ENCODE assay signal across 10 cellular contexts in genomic region chr13:24127116-24127631, GRCh38. TPM values are rescaled to one million over a fixed set of nuclear protein-coding genes. Genes with fewer than 3 reads are reported as not detected.
A peak's percentile ranks its signal among the peaks of the same experiment; 100 is the strongest.
DNase-seq lines count a peak whose midpoint lies in the region; ATAC-seq and TF ChIP-seq lines count a peak whose summit lies in the region.
"Had no signal": no experiment of that assay in that cellular context is flagged by ENCODE, and none has a peak within 500 bp of the region (broad histone marks: within the 10 kb centered on the region; RNA-seq: fewer than 3 reads in every experiment).

No MANE protein-coding gene starts in this region.

- no peak overlapping the region for H2BK5ac ChIP-seq in mesendoderm (ENCODE audit: low read length)

- H3K27me3 ChIP-seq in stomach (no peaks in the 10 kb centered on the region), mesendoderm (ENCODE audit: insufficient read depth, low read length, poor library complexity) (no peaks in the 10 kb centered on the region)

- peaks cover 60% of the 10 kb centered on the region for H3K27me3 Mint-ChIP-seq in activated T-cell treated with anti-CD3 and anti-CD28 coated beads, Interleukin-2, amount 50 U/mL, for 24 hours
- H3K27me3 Mint-ChIP-seq in activated T-cell treated with anti-CD3 and anti-CD28 coated beads, Interleukin-2, amount 50 U/mL, for 4 hours (ENCODE audit: low read depth): peaks cover 29% of the 10 kb centered on the region

- no peak overlapping the region for H4K8ac ChIP-seq in mesendoderm (ENCODE audit: low read depth, low read length)

- no peak overlapping the region for H2BK15ac ChIP-seq in mesendoderm (replicated peaks; ENCODE audit: low read depth)

- H3K4me3 ChIP-seq in stomach: no peak overlapping the region
- H3K4me3 ChIP-seq in mesendoderm (ENCODE audit: low read length): no peak overlapping the region

- H3K18ac ChIP-seq in mesendoderm (ENCODE audit: low read length): no peak overlapping the region

- TF ChIP-seq EP300 in stomach (IDR thresholded peaks at IDR 0.05): no peak

- H2BK120ac ChIP-seq in mesendoderm (ENCODE audit: low read depth, low read length): no peak overlapping the region

- no peak overlapping the region for H3K9ac ChIP-seq in mesendoderm (ENCODE audit: low read length)

- peak; percentile 33 for DNase-seq in activated T-cell treated with anti-CD3 and anti-CD28 coated beads, Interleukin-2, amount 50 U/mL, for 24 hours
- DNase-seq in activated T-cell treated with anti-CD3 and anti-CD28 coated beads for 4 hours (no peak), stomach (peak; percentile 48), DMS153 (lab: John Stamatoyannopoulos, UW) (no peak), mesendoderm (no peak), activated gamma-delta T cell (lab: John Stamatoyannopoulos, UW) (no peak)
- no peak for DNase-seq in activated T-cell treated with anti-CD3 and anti-CD28 coated beads, Interleukin-2, amount 50 U/mL, for 4 hours
- DNase-seq: CD4-positive, alpha-beta T cell; MM.1S had no signal

- H3K27ac ChIP-seq in stomach (peak overlapping the region in 1 of 5 donors; percentile 48), mesendoderm (ENCODE audit: low read depth, low read length) (no peak overlapping the region)

- H3K4ac ChIP-seq in mesendoderm (ENCODE audit: low read depth, low read length): no peak overlapping the region

- no peak for TF ChIP-seq POLR2A in stomach (IDR thresholded peaks at IDR 0.05)

- no peak overlapping the region for H3K4me2 ChIP-seq in mesendoderm (ENCODE audit: low read length)

- H3K9me3 Mint-ChIP-seq in activated T-cell treated with anti-CD3 and anti-CD28 coated beads, Interleukin-2, amount 50 U/mL, for 24 hours: peaks cover 12% of the 10 kb centered on the region
- H3K9me3 Mint-ChIP-seq in activated T-cell treated with anti-CD3 and anti-CD28 coated beads, Interleukin-2, amount 50 U/mL, for 4 hours: peaks cover 11% of the 10 kb centered on the region

- ATAC-seq in HG02943 (IDR thresholded peaks at IDR 0.05; ENCODE audit: low read depth, unreplicated experiment): peak; percentile 45
- peak; percentile 57 to 70 for ATAC-seq in activated T-cell treated with anti-CD3 and anti-CD28 coated beads, Interleukin-2, amount 50 U/mL, for 4 hours

- intact Hi-C loops in stomach (cut with DNase I; ENCODE audit: low total_unique reads): no loop called here

- H3K56ac ChIP-seq in mesendoderm (ENCODE audit: low read length): no peak overlapping the region

- no peaks in the 10 kb centered on the region for H3K36me3 ChIP-seq in stomach
- no peaks in the 10 kb centered on the region for H3K36me3 ChIP-seq in mesendoderm (ENCODE audit: control insufficient read depth, insufficient read depth, low read length)

- no peak overlapping the region for H3K27ac Mint-ChIP-seq in activated T-cell treated with anti-CD3 and anti-CD28 coated beads, Interleukin-2, amount 50 U/mL, for 24 hours
- H3K27ac Mint-ChIP-seq: CD4-positive, alpha-beta T cell had no signal

- H3K23ac ChIP-seq in mesendoderm (ENCODE audit: low read length): no peak overlapping the region

- no peaks in the 10 kb centered on the region for H3K79me1 ChIP-seq in mesendoderm (ENCODE audit: low read length)

- H3K4me3 Mint-ChIP-seq in activated T-cell treated with anti-CD3 and anti-CD28 coated beads, Interleukin-2, amount 50 U/mL, for 24 hours: no peak overlapping the region
- no peak overlapping the region for H3K4me3 Mint-ChIP-seq in activated T-cell treated with anti-CD3 and anti-CD28 coated beads, Interleukin-2, amount 50 U/mL, for 4 hours
- H3K4me3 Mint-ChIP-seq: CD4-positive, alpha-beta T cell had no signal

- H4K5ac ChIP-seq in mesendoderm (ENCODE audit: low read length): no peak overlapping the region

- no peaks in the 10 kb centered on the region for H3K79me2 ChIP-seq in mesendoderm (ENCODE audit: control insufficient read depth, insufficient read depth, low read length)

- WGBS in stomach, 5 donors: 31 to 56% (median 40%) methylated on average over 2 of the region's 2 CpGs
- WGBS in mesendoderm (ENCODE audit: extremely low coverage, insufficient coverage, low lambda C conversion rate): no CpG with 5 or more reads among the region's 2 CpGs

- peaks cover 17% of the 10 kb centered on the region for H3K4me1 Mint-ChIP-seq in activated T-cell treated with anti-CD3 and anti-CD28 coated beads, Interleukin-2, amount 50 U/mL, for 24 hours (ENCODE audit: low read depth)
- H3K4me1 Mint-ChIP-seq in activated T-cell treated with anti-CD3 and anti-CD28 coated beads, Interleukin-2, amount 50 U/mL, for 4 hours (ENCODE audit: low read depth): peaks cover 9% of the 10 kb centered on the region

- no peak overlapping the region for H2AK5ac ChIP-seq in mesendoderm (ENCODE audit: low read length)

- peaks cover 0 to 10% (median 4%) of the 10 kb centered on the region in 4 donors for H3K9me3 ChIP-seq in stomach

- H3K4me1 ChIP-seq in stomach: peaks cover 6 to 13% (median 12%) of the 10 kb centered on the region in 4 donors
- peaks cover 10% of the 10 kb centered on the region for H3K4me1 ChIP-seq in mesendoderm (ENCODE audit: control insufficient read depth, low read depth, low read length)

- no peak for TF ChIP-seq CTCF in stomach (IDR thresholded peaks at IDR 0.05)

- no peaks in the 10 kb centered on the region for H3K36me3 Mint-ChIP-seq in activated T-cell treated with anti-CD3 and anti-CD28 coated beads, Interleukin-2, amount 50 U/mL, for 24 hours (ENCODE audit: low read depth)
- no peaks in the 10 kb centered on the region for H3K36me3 Mint-ChIP-seq in activated T-cell treated with anti-CD3 and anti-CD28 coated beads, Interleukin-2, amount 50 U/mL, for 4 hours (ENCODE audit: insufficient read depth)

RNA-seq across cellular contexts. Expression of gene SPATA13, which starts 33.3 kb away (rescaled TPM):
- 10 to 100 TPM; 50.3 to 54.0 (median 52.8) TPM for total RNA-seq in activated T-cell treated with anti-CD3 and anti-CD28 coated beads, Interleukin-2, amount 50 U/mL, for 4 hours
- total RNA-seq in stomach: 100 to 1,000 TPM in 1 of 5 donors, 10 to 100 TPM in 4; 46.7 to 156 (median 71.6) TPM
- 10 to 100 TPM in 2 of 3 donors, 1 to 10 TPM in 1; 3.6 to 24.4 (median 13.8) TPM for polyA plus RNA-seq in stomach
- 16.1 TPM for polyA plus RNA-seq in mesendoderm (2013, experiment 1 of 2)
- polyA plus RNA-seq in mesendoderm (2013, experiment 2 of 2): 14.9 TPM

Comparison
In these comparisons a context has a peak if more than half of its experiments do, and no peak if none do; other contexts are left out.
1. DNase-seq: peak in activated T-cell treated with anti-CD3 and anti-CD28 coated beads, Interleukin-2, amount 50 U/mL, for 24 hours (single experiment) and stomach (single experiment); none in activated T-cell treated with anti-CD3 and anti-CD28 coated beads for 4 hours (single experiment), activated T-cell treated with anti-CD3 and anti-CD28 coated beads, Interleukin-2, amount 50 U/mL, for 4 hours (single experiment), DMS153 (single experiment), mesendoderm (single experiment) and activated gamma-delta T cell (single experiment).